Comparison of ENCODE assay signal across 23 cellular contexts in the genomic region with DNA sequence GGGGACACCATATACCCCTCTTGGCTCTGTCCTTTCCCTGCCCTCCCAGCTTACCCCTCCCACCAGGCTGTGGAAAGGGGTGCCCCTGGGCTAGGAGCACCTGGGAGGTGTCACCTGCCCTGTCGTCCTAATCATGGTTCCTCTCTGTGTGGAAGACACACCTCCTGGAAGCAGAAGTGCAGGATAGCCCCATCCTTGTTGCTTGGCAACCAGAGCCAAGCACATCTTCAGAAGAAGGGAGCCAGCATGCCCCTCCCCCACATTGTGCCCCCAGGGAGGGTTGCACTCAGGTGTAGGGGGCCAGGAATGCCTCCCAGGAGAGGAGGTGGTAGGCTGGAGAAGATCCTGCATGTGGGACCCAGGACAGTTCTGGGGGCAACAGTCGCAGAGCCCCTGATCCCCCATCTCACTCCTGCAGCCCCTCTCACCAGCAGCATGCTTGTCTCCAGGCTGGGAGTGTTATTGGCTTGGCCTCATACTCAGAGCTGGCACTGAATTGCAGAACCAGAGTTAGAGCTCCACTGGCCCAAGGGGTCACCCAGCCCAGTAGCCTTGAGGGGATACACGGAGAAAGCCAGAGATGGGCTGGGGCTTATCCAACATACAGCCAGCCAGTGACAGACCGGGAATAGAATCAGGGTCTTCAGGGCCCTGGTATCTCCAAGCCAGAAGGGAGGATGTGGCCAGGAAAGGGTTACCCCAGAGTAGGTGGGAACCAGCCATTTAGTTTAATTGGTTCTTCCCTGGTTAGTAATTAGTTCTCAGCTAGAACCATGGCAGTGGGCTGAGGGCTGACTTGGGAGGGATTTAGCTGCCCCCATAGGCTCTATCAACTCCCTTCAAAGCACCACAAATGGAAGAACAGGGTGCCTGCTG. TPM values are rescaled to one million over a fixed set of nuclear protein-coding genes. Genes with fewer than 3 reads are reported as not detected.
DNase-seq lines count a peak whose midpoint lies in the region; ATAC-seq and TF ChIP-seq lines count a peak whose summit lies in the region.
"Had no signal": no experiment of that assay in that cellular context is flagged by ENCODE, and none has a peak within 500 bp of the region (broad histone marks: within the 10 kb centered on the region; RNA-seq: fewer than 3 reads in every experiment).

No MANE protein-coding gene starts in this region.

- H3K27ac ChIP-seq in esophagus muscularis mucosa (replicated peaks in 1 of 4) (no peak overlapping the region), vagina (no peak overlapping the region)
- H3K27ac ChIP-seq: C4-2B, coronary artery, foreskin keratinocyte, SJSA1 had no signal

- H3K36me3 ChIP-seq in esophagus muscularis mucosa: no peaks in the 10 kb centered on the region
- H3K36me3 ChIP-seq in vagina: no peaks in the 10 kb centered on the region
- H3K36me3 ChIP-seq: SJSA1 had no signal

- TF ChIP-seq CTCF in esophagus muscularis mucosa (IDR thresholded peaks at IDR 0.05) (no peak), vagina (IDR thresholded peaks at IDR 0.05) (no peak)

- H3K4me3 ChIP-seq in esophagus muscularis mucosa: no peak overlapping the region
- no peak overlapping the region for H3K4me3 ChIP-seq in vagina
- H3K4me3 ChIP-seq: coronary artery, SJSA1 had no signal

- peaks cover 0 to 10% (median 6%) of the 10 kb centered on the region in 4 donors for H3K4me1 ChIP-seq in esophagus muscularis mucosa
- no peaks in the 10 kb centered on the region for H3K4me1 ChIP-seq in vagina
- H3K4me1 ChIP-seq: foreskin keratinocyte, SJSA1 had no signal

- WGBS in esophagus muscularis mucosa: 90% methylated on average over 4 of the region's 4 CpGs

- no peak for TF ChIP-seq EP300 in esophagus muscularis mucosa (IDR thresholded peaks at IDR 0.05)

- intact Hi-C loops in cardiac septum (cut with DNase I): no loop called here
- intact Hi-C loops in left cardiac atrium (cut with DNase I): no loop called here
- intact Hi-C loops in esophagus muscularis mucosa (cut with DNase I): no loop called here
- intact Hi-C loops in vagina (cut with DNase I): no loop called here

- H3K27me3 ChIP-seq in esophagus muscularis mucosa: no peaks in the 10 kb centered on the region
- no peaks in the 10 kb centered on the region for H3K27me3 ChIP-seq in vagina
- H3K27me3 ChIP-seq: SJSA1 had no signal

- ATAC-seq in left cardiac atrium: no peak
- ATAC-seq: activated T-helper 17 cell treated with anti-CD3 and anti-CD28 coated beads, Interleukin-2, amount 50 U/mL, for 72 hours; effector memory CD8-positive, alpha-beta T cell; foreskin keratinocyte had no signal

- DNase-seq in cardiac septum (ENCODE audit: low spot score) (peak; percentile 54), left cardiac atrium (no peak), NCI-H2227 (lab: John Stamatoyannopoulos, UW; ENCODE audit: unreplicated experiment) (peak; percentile 25), esophagus muscularis mucosa (ENCODE audit: extremely low spot score) (peak; percentile 79), vagina (ENCODE audit: extremely low spot score in 2 of 2) (peak; percentile 74 to 94), RPMI8226 (no peak), KG1 (lab: John Stamatoyannopoulos, UW) (no peak)
- DNase-seq: activated B cell treated with CpG ODN at 0.5 μM for 24 hours; activated CD4-positive, alpha-beta T cell treated with anti-CD3 and anti-CD28 coated beads, Interleukin-2, amount 50 U/mL, for 4 hours; activated naive CD4-positive, alpha-beta T cell treated with anti-CD3 and anti-CD28 coated beads, Interleukin-2, amount 50 U/mL, for 16 hours; amniotic stem cell; effector memory CD8-positive, alpha-beta T cell; EL; GOT3; left colon; NCI-H2171; NCI-H524 treated with DMSO at 0.1 percent for 48 hours; stimulated activated naive CD4-positive, alpha-beta T cell had no signal

- no peaks in the 10 kb centered on the region for H3K9me3 ChIP-seq in esophagus muscularis mucosa
- no peaks in the 10 kb centered on the region for H3K9me3 ChIP-seq in vagina
- H3K9me3 ChIP-seq: SJSA1 had no signal

- TF ChIP-seq POLR2A in esophagus muscularis mucosa (IDR thresholded peaks at IDR 0.05; ENCODE audit: low read depth) (no peak), vagina (IDR thresholded peaks at IDR 0.05) (no peak)

RNA-seq across cellular contexts. Expression of gene RAB6B, which starts 8.4 kb away (rescaled TPM):
- total RNA-seq in cardiac septum (42.4 TPM), left cardiac atrium (10 to 100 TPM; 41.4 to 41.6 TPM), esophagus muscularis mucosa (10 to 100 TPM in 2 of 4 donors, 1 to 10 TPM in 2; 6.2 to 11.9 (median 10.5) TPM), vagina (3.7 TPM)
- total RNA-seq: activated B cell treated with CpG ODN at 0.5 μM for 24 hours had no signal

Comparison
In these comparisons a context has a peak if more than half of its experiments do, and no peak if none do; other contexts are left out.
1. DNase-seq: peak in cardiac septum (single experiment), NCI-H2227 (single experiment), esophagus muscularis mucosa (single experiment) and vagina (2 of 2); none in left cardiac atrium (single experiment), RPMI8226 (single experiment) and KG1 (single experiment).